In genomic region chr9:137750563-137750962, GRCh38 we compare ENCODE assay signal across 24 cellular contexts.
DNase-seq lines count a peak whose midpoint lies in the region; TF ChIP-seq lines count a peak whose summit lies in the region.
"Had no signal": no experiment of that assay in that cellular context is flagged by ENCODE, and none has a peak within 500 bp of the region (broad histone marks: within the 10 kb centered on the region; RNA-seq: fewer than 3 reads in every experiment).

No MANE protein-coding gene starts in this region.

- H3T11ph ChIP-seq in H9 (ENCODE audit: low read length): no peak overlapping the region

- peak overlapping the region in 2 of 3 experiments; percentile 18 to 79; a peak in 4 of 7 replicates for H3K27ac Mint-ChIP-seq in H9
- peak overlapping the region; percentile 25 for H3K27ac Mint-ChIP-seq in neural progenitor cell
- H3K27ac Mint-ChIP-seq: CD14-positive monocyte had no signal

- no peak overlapping the region for H4K5ac ChIP-seq in H9 (ENCODE audit: insufficient read length, low read depth, low read length)

- no peak overlapping the region for H4K8ac ChIP-seq in H9 (replicated peaks; ENCODE audit: insufficient read length, low read depth, low read length)

- no peak overlapping the region for H3K9ac ChIP-seq in H9 (ENCODE audit: extremely low read depth, insufficient read length, low read length)
- no peak overlapping the region for H3K9ac ChIP-seq in neural progenitor cell
- H3K9ac ChIP-seq in subcutaneous abdominal adipose tissue (ENCODE audit: low read length in 5 of 5): no peak overlapping the region

- no peak overlapping the region for H3K4ac ChIP-seq in H9 (ENCODE audit: low read depth, low read length)

- peaks cover 2% of the 10 kb centered on the region for H3K79me1 ChIP-seq in H9 (ENCODE audit: insufficient read depth, low read depth, low read length, poor library complexity, severe bottlenecking)

- H3F3A ChIP-seq in neural progenitor cell (ENCODE audit: low read depth): no peaks in the 10 kb centered on the region

- H3K4me3 ChIP-seq in neural progenitor cell: no peak overlapping the region
- no peak overlapping the region for H3K4me3 ChIP-seq in subcutaneous abdominal adipose tissue (ENCODE audit: low read depth in 1 of 5, low read length in 5 of 5)
- H3K4me3 ChIP-seq in uterus: no peak overlapping the region
- H3K4me3 ChIP-seq: A549, K562, PC-9 had no signal

- no peak for TF ChIP-seq CTCF in H9 (conservative IDR thresholded peaks at IDR 0.05)
- TF ChIP-seq CTCF in neural progenitor cell (IDR thresholded peaks at IDR 0.05): no peak
- no peak for TF ChIP-seq CTCF in uterus (IDR thresholded peaks at IDR 0.05)

- H3K79me2 ChIP-seq in H9 (ENCODE audit: insufficient read depth, low read length) (no peaks in the 10 kb centered on the region), neural progenitor cell (ENCODE audit: low read depth) (peaks cover 29% of the 10 kb centered on the region)

- intact Hi-C loops in uterus (cut with DNase I; ENCODE audit: low total_unique reads): no loop called here

- no CpG with 5 or more reads among the region's 10 CpGs for WGBS in H9 (ENCODE audit: extremely low coverage, insufficient read length, low lambda C conversion rate)

- no peak overlapping the region for H3K4me3 Mint-ChIP-seq in H9
- H3K4me3 Mint-ChIP-seq in neural progenitor cell: no peak overlapping the region
- H3K4me3 Mint-ChIP-seq: CD14-positive monocyte; CD8-positive, alpha-beta memory T cell had no signal

- H3K9me3 ChIP-seq in H9 (ENCODE audit: control insufficient read depth, low read depth, low read length) (no peaks in the 10 kb centered on the region), neural progenitor cell (ENCODE audit: low read depth) (no peaks in the 10 kb centered on the region), subcutaneous abdominal adipose tissue (ENCODE audit: control insufficient read depth in 5 of 5, low read length in 5 of 5) (peaks cover 0 to 6% (median 4%) of the 10 kb centered on the region in 5 donors), uterus (no peaks in the 10 kb centered on the region)
- H3K9me3 ChIP-seq: A549, BE2C had no signal

- H2AFZ ChIP-seq in H9 (ENCODE audit: low read length) (no peak overlapping the region), neural progenitor cell (replicated peaks) (no peak overlapping the region)
- H2AFZ ChIP-seq: PC-9 had no signal

- H2BK12ac ChIP-seq in H9 (ENCODE audit: insufficient read length, low read depth, low read length): no peak overlapping the region

- TF ChIP-seq POLR2A in uterus (IDR thresholded peaks at IDR 0.05): no peak

- no peaks in the 10 kb centered on the region for H4K20me1 ChIP-seq in H9 (ENCODE audit: control insufficient read depth, insufficient read depth, insufficient read length)
- peaks cover 39% of the 10 kb centered on the region for H4K20me1 ChIP-seq in neural progenitor cell (ENCODE audit: low read depth)

- no peak overlapping the region for H4K91ac ChIP-seq in H9 (ENCODE audit: insufficient read length, low read depth, low read length)

- no peak overlapping the region for H3K56ac ChIP-seq in H9 (ENCODE audit: insufficient read length, low read depth, low read length)

- H3K23me2 ChIP-seq in H9 (ENCODE audit: insufficient read length, low read depth, low read length, poor library complexity, severe bottlenecking): no peaks in the 10 kb centered on the region

- H3K23ac ChIP-seq in H9 (ENCODE audit: insufficient read length, low read depth, low read length): no peak overlapping the region

- H3K4me1 Mint-ChIP-seq in H9 (peaks cover 4 to 8% of the 10 kb centered on the region in 2 experiments), neural progenitor cell (peaks cover 20% of the 10 kb centered on the region)

- H3K4me2 ChIP-seq in H9 (ENCODE audit: insufficient read depth, insufficient read length, low read length): no peak overlapping the region
- H3K4me2 ChIP-seq in neural progenitor cell: peak overlapping the region; percentile 32
- H3K4me2 ChIP-seq: A549, PC-9 had no signal

- H2AK5ac ChIP-seq in H9 (ENCODE audit: insufficient read length, low read length): no peak overlapping the region

- H2BK20ac ChIP-seq in H9 (ENCODE audit: low read depth, low read length, poor library complexity, severe bottlenecking): no peak overlapping the region

- H3K27me3 Mint-ChIP-seq in H9 (ENCODE audit: low read depth): no peaks in the 10 kb centered on the region; the same call in 1 of the 2 replicates
- peaks cover 4% of the 10 kb centered on the region for H3K27me3 Mint-ChIP-seq in neural progenitor cell (ENCODE audit: insufficient read depth, low read depth)

- H3K36me3 Mint-ChIP-seq in H9 (ENCODE audit: insufficient read depth in 1 of 3, low read depth in 3 of 3) (peaks cover 44 to 68% (median 64%) of the 10 kb centered on the region in 3 experiments), neural progenitor cell (peaks cover 48% of the 10 kb centered on the region)

- H2BK15ac ChIP-seq in H9 (ENCODE audit: low read depth, low read length): no peak overlapping the region

- peaks cover 0 to 4% of the 10 kb centered on the region in 2 experiments; a peak in 1 of 5 replicates for H3K9me3 Mint-ChIP-seq in H9
- H3K9me3 Mint-ChIP-seq in neural progenitor cell: peaks cover 10% of the 10 kb centered on the region

- no peak overlapping the region for H3K14ac ChIP-seq in H9 (ENCODE audit: insufficient read depth, low read length)

- H3K27ac ChIP-seq in H9 (ENCODE audit: insufficient read length, low read depth, low read length) (no peak overlapping the region), neural progenitor cell (no peak overlapping the region), subcutaneous abdominal adipose tissue (ENCODE audit: low read depth, low read length) (peak overlapping the region; percentile 47), uterus (no peak overlapping the region)
- H3K27ac ChIP-seq: A549, PC-9 had no signal

- H3K36me3 ChIP-seq in neural progenitor cell (peaks cover 7% of the 10 kb centered on the region), subcutaneous abdominal adipose tissue (ENCODE audit: control insufficient read depth in 5 of 5, insufficient read depth in 5 of 5, low read length in 5 of 5) (peaks cover 0 to 62% (median 50%) of the 10 kb centered on the region in 5 donors), uterus (no peaks in the 10 kb centered on the region)

- H2BK120ac ChIP-seq in H9 (ENCODE audit: low read depth, low read length, poor library complexity, severe bottlenecking): no peak overlapping the region

- DNase-seq in H9 (no peak), kidney tubule cell (ENCODE audit: low spot score) (peak; percentile 13), neural progenitor cell (ENCODE audit: low spot score) (peak; percentile 20), glomerular visceral epithelial cell (ENCODE audit: extremely low spot score) (no peak), uterus (no peak), NCI-H446 treated with DMSO at 0.1 percent for 48 hours (lab: John Stamatoyannopoulos, UW) (no peak)
- DNase-seq: BE2C; CD8-positive, alpha-beta memory T cell; DMS79 treated with DMSO at 0.1 percent for 48 hours; H7; MV-4-11; NCI-H1105 treated with DMSO at 0.1 percent for 48 hours; NCI-H146; NCI-H1930; NCI-H2107; NCI-H524 treated with DMSO at 0.1 percent for 48 hours; NCI-H82; PC-9; Right ventricle myocardium superior; RPMI8226 had no signal

- H3K4me1 ChIP-seq in H9 (ENCODE audit: insufficient read depth, low read length): no peaks in the 10 kb centered on the region
- H3K4me1 ChIP-seq in neural progenitor cell: peaks cover 6% of the 10 kb centered on the region
- H3K4me1 ChIP-seq in subcutaneous abdominal adipose tissue (ENCODE audit: control insufficient read depth in 5 of 5, insufficient read depth in 5 of 5, low read length in 5 of 5): peaks cover 0 to 15% (median 10%) of the 10 kb centered on the region in 5 donors
- no peaks in the 10 kb centered on the region for H3K4me1 ChIP-seq in uterus

- H2BK5ac ChIP-seq in H9 (ENCODE audit: insufficient read length, low read length): no peak overlapping the region

- H3K27me3 ChIP-seq in H9 (ENCODE audit: insufficient read depth, low read length) (no peaks in the 10 kb centered on the region), neural progenitor cell (no peaks in the 10 kb centered on the region), subcutaneous abdominal adipose tissue (ENCODE audit: control insufficient read depth in 5 of 5, insufficient read depth in 4 of 5, low read length in 5 of 5) (no peaks in the 10 kb centered on the region), uterus (no peaks in the 10 kb centered on the region)
- H3K27me3 ChIP-seq: BE2C had no signal

- no peak overlapping the region for H3K18ac ChIP-seq in H9 (ENCODE audit: insufficient read length, low read depth, low read length)

Comparison
In these comparisons a context has a peak if more than half of its experiments do, and no peak if none do; other contexts are left out.
1. DNase-seq: peak in kidney tubule cell (single experiment) and neural progenitor cell (single experiment); none in H9 (single experiment), glomerular visceral epithelial cell (single experiment), uterus (0 of 2) and NCI-H446 treated with DMSO at 0.1 percent for 48 hours (single experiment).